Comparison of ENCODE assay signal across 9 cellular contexts in the genomic region with DNA sequence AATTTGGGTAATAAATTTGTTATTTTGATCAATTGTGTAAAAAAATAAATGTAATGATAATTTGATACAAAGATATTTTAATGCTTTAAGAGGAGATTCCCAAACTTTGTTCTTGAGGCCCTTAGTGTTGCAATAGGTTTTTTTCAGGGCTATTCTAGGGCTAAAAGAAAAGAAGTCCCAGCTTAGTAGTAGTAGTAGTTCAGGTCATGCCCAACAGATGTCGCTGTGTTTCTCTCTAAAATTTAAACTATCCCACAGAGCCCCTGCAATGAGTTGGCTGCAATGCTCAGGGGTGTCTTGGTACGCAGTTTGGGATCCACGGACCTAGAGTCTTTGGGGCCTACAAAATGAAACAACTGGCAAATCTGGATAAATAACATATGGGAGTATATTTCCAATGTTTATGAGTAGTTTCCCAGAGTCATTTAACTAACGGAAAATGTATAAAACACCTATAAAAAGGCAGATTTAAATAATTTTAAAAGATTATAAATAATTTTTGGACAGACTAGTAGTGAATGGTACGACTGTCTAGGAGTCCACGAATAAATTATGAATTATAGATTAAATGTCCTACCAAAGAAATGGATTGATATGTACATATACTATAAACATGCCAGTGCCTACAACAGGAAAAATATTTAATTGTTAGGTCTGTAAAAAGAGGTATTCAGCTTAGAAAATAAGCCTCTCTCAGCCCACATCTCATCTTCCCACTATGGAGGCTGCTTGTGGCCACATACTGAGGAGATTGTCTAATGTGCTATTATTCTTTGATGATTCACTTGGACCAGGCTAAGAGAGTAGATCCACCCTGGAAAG.
DNase-seq lines count a peak whose midpoint lies in the region; ATAC-seq and TF ChIP-seq lines count a peak whose summit lies in the region.
"Had no signal": no experiment of that assay in that cellular context is flagged by ENCODE, and none has a peak within 500 bp of the region (broad histone marks: within the 10 kb centered on the region; RNA-seq: fewer than 3 reads in every experiment).

No MANE protein-coding gene starts in this region.

- no peaks in the 10 kb centered on the region for H3K36me3 ChIP-seq in Peyer's patch

- no peaks in the 10 kb centered on the region for H3K27me3 ChIP-seq in Peyer's patch

- no peak overlapping the region for H3K4me3 Mint-ChIP-seq in type B pancreatic cell

- peak; percentile 83 for TF ChIP-seq CTCF in AG10803 (conservative IDR thresholded peaks at IDR 0.05; ENCODE audit: low read length)
- peak; percentile 66 for TF ChIP-seq CTCF in GM10266 (IDR thresholded peaks at IDR 0.05; ENCODE audit: control insufficient read depth, insufficient read depth, low read depth, missing control alignments)
- peak in 5 of 6 experiments; percentile 15 to 60 (median 59) for TF ChIP-seq CTCF in Peyer's patch (IDR thresholded peaks at IDR 0.05)
- peak; percentile 79 for TF ChIP-seq CTCF in choroid plexus epithelial cell (conservative IDR thresholded peaks at IDR 0.05; ENCODE audit: low read depth, low read length)
- peak; percentile 92 for TF ChIP-seq CTCF in type B pancreatic cell (conservative IDR thresholded peaks at IDR 0.05)

- DNase-seq in AG10803 (ENCODE audit: low read depth) = peak; percentile 60
- DNase-seq in GM10266 (ENCODE audit: extremely low spot score) = peak; percentile 52
- DNase-seq in HuH-7 (ENCODE audit: low spot score) = peak; percentile 46
- peak in 1 of 3 donors; percentile 54 for DNase-seq in Peyer's patch
- peak; percentile 80 for DNase-seq in choroid plexus epithelial cell (ENCODE audit: low read depth)
- peak; percentile 59 to 68 for DNase-seq in lung microvascular endothelial cell (ENCODE audit: low read depth in 2 of 2)
- DNase-seq in type B pancreatic cell (ENCODE audit: extremely low spot score, unreplicated experiment) = no peak

- no peak for TF ChIP-seq POLR2A in Peyer's patch (IDR thresholded peaks at IDR 0.05)

- H3K36me3 Mint-ChIP-seq in type B pancreatic cell = no peaks in the 10 kb centered on the region

- H3K27ac Mint-ChIP-seq in type B pancreatic cell = no peak overlapping the region

- H3K27ac ChIP-seq in Peyer's patch = no peak overlapping the region
- H3K27ac ChIP-seq: skin epidermis had no signal

- ATAC-seq in GM19324 (IDR thresholded peaks at IDR 0.05; ENCODE audit: low FRiP score, unreplicated experiment) = no peak

- H3K4me1 Mint-ChIP-seq in type B pancreatic cell (ENCODE audit: unreplicated experiment) = peaks cover 3% of the 10 kb centered on the region

- H3K4me3 ChIP-seq in AG10803 (ENCODE audit: low read length) = no peak overlapping the region
- H3K4me3 ChIP-seq in Peyer's patch = no peak overlapping the region
- no peak overlapping the region for H3K4me3 ChIP-seq in choroid plexus epithelial cell (ENCODE audit: low read depth, low read length)
- H3K4me3 ChIP-seq: skin epidermis had no signal

- H3K4me1 ChIP-seq in Peyer's patch = no peaks in the 10 kb centered on the region

- peaks cover under 1% of the 10 kb centered on the region for H3K9me3 Mint-ChIP-seq in type B pancreatic cell

- no peaks in the 10 kb centered on the region for H3K27me3 Mint-ChIP-seq in type B pancreatic cell

- no peaks in the 10 kb centered on the region for H3K9me3 ChIP-seq in Peyer's patch
